ENCODE assay signal across 1 cellular context in genomic region chr18:79914614-79915160, GRCh38.
TF ChIP-seq lines count a peak whose summit lies in the region.

No MANE protein-coding gene starts in this region.

TF ChIP-seq in IMR-90, 13 proteins besides CTCF, POLR2A, EP300 and RAD21:
- no peak for TF ChIP-seq MAFK (IDR thresholded peaks at IDR 0.05; ENCODE audit: low read depth, low read length)
- no peak for TF ChIP-seq SMC3 (IDR thresholded peaks at IDR 0.05; ENCODE audit: low read depth, low read length)
- TF ChIP-seq NFE2L2 (IDR thresholded peaks at IDR 0.05; ENCODE audit: low read depth, low read length) = no peak
